17 cellular contexts compared by ENCODE assay signal in the genomic region with DNA sequence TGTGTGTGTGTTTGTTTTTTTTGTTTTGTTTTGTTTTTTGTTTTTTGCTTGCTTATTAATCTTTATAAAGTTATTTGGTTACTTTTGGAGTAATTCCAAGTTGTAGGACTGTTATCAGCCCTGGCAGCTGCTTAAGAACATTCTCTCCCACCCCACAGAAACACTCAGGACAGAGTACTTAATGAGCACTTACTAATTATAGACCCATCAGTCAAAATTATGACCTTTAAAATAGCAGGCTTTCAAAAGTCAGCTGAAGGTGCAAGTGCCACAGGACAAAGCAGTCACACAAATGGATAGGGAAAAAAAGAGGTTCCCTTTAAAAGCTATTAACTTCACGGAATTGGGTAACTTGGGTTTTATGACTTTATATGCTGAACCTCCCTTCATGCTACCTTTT.
A peak's percentile ranks its signal among the peaks of the same experiment; 100 is the strongest.
DNase-seq lines count a peak whose midpoint lies in the region; ATAC-seq, FAIRE-seq and TF ChIP-seq lines count a peak whose summit lies in the region.
"Had no signal": no experiment of that assay in that cellular context is flagged by ENCODE, and none has a peak within 500 bp of the region (broad histone marks: within the 10 kb centered on the region; RNA-seq: fewer than 3 reads in every experiment).

No MANE protein-coding gene starts in this region.

- H3K27ac ChIP-seq in HEK293 (ENCODE audit: extremely low read depth, low read depth, low read length) = no peak overlapping the region
- no peak overlapping the region for H3K27ac ChIP-seq in K562 (ENCODE audit: extremely low read depth, low read depth, low read length)
- H3K27ac ChIP-seq in right atrium auricular region = peak overlapping the region; percentile 62 to 75
- H3K27ac ChIP-seq in smooth muscle cell (ENCODE audit: low read depth) = no peak overlapping the region
- H3K27ac ChIP-seq: A549, BLaER1, PC-9, RWPE1, SJCRH30 had no signal

- TF ChIP-seq RAD21 in K562 (CRISPR knock-in tag; conservative IDR thresholded peaks at IDR 0.05 in 1 of 2, IDR thresholded peaks at IDR 0.05 in 1 of 2) = no peak

- POLR2A ChIA-PET in HEK293 (lab: Yijun Ruan, JAX) = no interaction called here
- POLR2A ChIA-PET in K562 (lab: Yijun Ruan, JAX) = no interaction called here

- DNase-seq in NCI-H1417 treated with DMSO at 0.1 percent for 48 hours (lab: John Stamatoyannopoulos, UW) (peak; percentile 85), K562 (ENCODE audit: extremely low read depth in 1 of 4, low spot score in 3 of 4) (no peak), right atrium auricular region (ENCODE audit: low spot score) (no peak), smooth muscle cell (lab: John Stamatoyannopoulos, UW; ENCODE audit: unreplicated experiment) (no peak), NK-92 (lab: John Stamatoyannopoulos, UW; ENCODE audit: unreplicated experiment) (no peak)
- DNase-seq in stimulated activated CD4-positive, alpha-beta T cell treated with anti-CD3 and anti-CD28 coated beads, Interleukin-4, amount 100 ng/mL, for 1 hour = no peak
- DNase-seq: CD8-positive, alpha-beta T cell; KBM-7; NCI-H146; NCI-H2029 treated with DMSO at 0.1 percent for 48 hours; NCI-H526; PC-9; SJCRH30 had no signal

- H3F3A ChIP-seq in smooth muscle cell (ENCODE audit: low read depth) = no peaks in the 10 kb centered on the region

- TF ChIP-seq CTCF in HEK293 (tag by site-specific recombination; IDR thresholded peaks at IDR 0.05) = no peak
- TF ChIP-seq CTCF in K562 (IDR thresholded peaks at IDR 0.05 in 2 of 3, conservative IDR thresholded peaks at IDR 0.05 in 1 of 3; ENCODE audit: insufficient read depth in 2 of 3, low read depth in 1 of 3, low read length in 3 of 3) = no peak
- no peak for TF ChIP-seq CTCF in right atrium auricular region (IDR thresholded peaks at IDR 0.05)
- no peak for TF ChIP-seq CTCF in smooth muscle cell (IDR thresholded peaks at IDR 0.05; ENCODE audit: borderline replicate concordance, insufficient read depth, poor library complexity, severe bottlenecking)

- H3K9me3 ChIP-seq in HEK293 (ENCODE audit: control insufficient read depth, insufficient read depth, low read depth, low read length) (no peaks in the 10 kb centered on the region; the same call in 1 of the 2 replicates), K562 (replicated peaks; ENCODE audit: control insufficient read depth, insufficient read depth, low read depth, low read length) (no peaks in the 10 kb centered on the region), right atrium auricular region (no peaks in the 10 kb centered on the region), smooth muscle cell (replicated peaks; ENCODE audit: low read depth) (no peaks in the 10 kb centered on the region)
- H3K9me3 ChIP-seq: A549, BLaER1, SJCRH30 had no signal

- H3K9me1 ChIP-seq in K562 (ENCODE audit: control insufficient read depth, insufficient read depth, low read length) = no peaks in the 10 kb centered on the region

- FAIRE-seq in K562 (lab: Jason Lieb, UNC) = no peak

- H3K79me2 ChIP-seq in K562 (ENCODE audit: control insufficient read depth, insufficient read depth, low read length) = no peaks in the 10 kb centered on the region
- no peaks in the 10 kb centered on the region for H3K79me2 ChIP-seq in smooth muscle cell (ENCODE audit: low read depth)

- H3K27me3 ChIP-seq in K562 (ENCODE audit: control insufficient read depth in 2 of 2, insufficient read depth in 2 of 2, low read length in 2 of 2) (no peaks in the 10 kb centered on the region), right atrium auricular region (no peaks in the 10 kb centered on the region), smooth muscle cell (ENCODE audit: low read depth) (no peaks in the 10 kb centered on the region)
- H3K27me3 ChIP-seq: SJCRH30 had no signal

- TF ChIP-seq EP300 in K562 (IDR thresholded peaks at IDR 0.05; ENCODE audit: low read length) = no peak

- BruUV-seq in K562 (replicated peaks; lab: Mats Ljungman, UMichigan) = no TSS peak

- H3K4me3 ChIP-seq in HEK293 (ENCODE audit: low read depth, low read length) (no peak overlapping the region), K562 (no peak overlapping the region), right atrium auricular region (no peak overlapping the region), smooth muscle cell (no peak overlapping the region)
- H3K4me3 ChIP-seq: A549, BLaER1, PC-9, SJCRH30 had no signal

- ATAC-seq in K562 = no peak
- ATAC-seq: A549; CD8-positive, alpha-beta T cell had no signal

- no peak for TF ChIP-seq POLR2A in K562 (conservative IDR thresholded peaks at IDR 0.05)

- H3K4me1 ChIP-seq in HEK293 (ENCODE audit: control insufficient read depth, insufficient read depth, low read length) (no peaks in the 10 kb centered on the region), K562 (replicated peaks in 1 of 2; ENCODE audit: control insufficient read depth in 2 of 2, insufficient read depth in 2 of 2, low read length in 2 of 2) (no peaks in the 10 kb centered on the region; a peak in 1 of 5 replicates), right atrium auricular region (no peaks in the 10 kb centered on the region), smooth muscle cell (ENCODE audit: low read depth) (no peaks in the 10 kb centered on the region)
- H3K4me1 ChIP-seq: BLaER1, SJCRH30 had no signal

- H3K36me3 ChIP-seq in HEK293 (ENCODE audit: control insufficient read depth in 2 of 2, insufficient read depth in 1 of 2, low read length in 2 of 2) (no peaks in the 10 kb centered on the region), K562 (ENCODE audit: control insufficient read depth, insufficient read depth, low read length) (no peaks in the 10 kb centered on the region), right atrium auricular region (no peaks in the 10 kb centered on the region), smooth muscle cell (ENCODE audit: low read depth) (no peaks in the 10 kb centered on the region)
- H3K36me3 ChIP-seq: BLaER1, SJCRH30 had no signal

- CTCF ChIA-PET in HEK293 (lab: Yijun Ruan, JAX) = interaction anchor here (0.6 kb wide), 1 partner anchor 189 kb away, joined by 3 read pairs; no protein-coding TSS in a partner anchor
- CTCF ChIA-PET in K562 (lab: Yijun Ruan, JAX; ENCODE audit: low intra/inter-chr PET ratio) = no interaction called here

- intact Hi-C loops in K562 (cut with micrococcal nuclease) = no loop called here

- H4K20me1 ChIP-seq in K562 (replicated peaks; ENCODE audit: control insufficient read depth, insufficient read depth, low read length) (no peaks in the 10 kb centered on the region), smooth muscle cell (ENCODE audit: low read depth) (no peaks in the 10 kb centered on the region)
- H4K20me1 ChIP-seq: BLaER1 had no signal

- H3K4me2 ChIP-seq in K562 (ENCODE audit: insufficient read depth, low read length) = no peak overlapping the region; the same call in 1 of the 2 replicates
- no peak overlapping the region for H3K4me2 ChIP-seq in smooth muscle cell
- H3K4me2 ChIP-seq: A549, BLaER1, PC-9 had no signal

- WGBS in K562 (ENCODE audit: insufficient coverage, low coverage, missing lambda C conversion rate) = 0% methylated on average over 1 of the region's 1 CpG
- WGBS in smooth muscle cell (ENCODE audit: low lambda C conversion rate) = 49% methylated on average over 1 of the region's 1 CpG

- H3K9ac ChIP-seq in K562 (ENCODE audit: insufficient read depth in 1 of 2, low read depth in 2 of 2, low read length in 2 of 2) (no peak overlapping the region), smooth muscle cell (ENCODE audit: low read depth) (no peak overlapping the region)
- H3K9ac ChIP-seq: BLaER1 had no signal

- in situ Hi-C loops in K562 (cut with MboI) = no loop called here

- H2AFZ ChIP-seq in K562 (ENCODE audit: low read depth, low read length) = no peak overlapping the region
- no peak overlapping the region for H2AFZ ChIP-seq in smooth muscle cell (ENCODE audit: low read depth)
- H2AFZ ChIP-seq: PC-9 had no signal

TF ChIP-seq in HEK293, 187 proteins besides CTCF, POLR2A, EP300 and RAD21 (continues in another document):
- peak; percentile 88 for TF ChIP-seq SP7 (tag by site-specific recombination; IDR thresholded peaks at IDR 0.05)
- TF ChIP-seq, protein P1, sequence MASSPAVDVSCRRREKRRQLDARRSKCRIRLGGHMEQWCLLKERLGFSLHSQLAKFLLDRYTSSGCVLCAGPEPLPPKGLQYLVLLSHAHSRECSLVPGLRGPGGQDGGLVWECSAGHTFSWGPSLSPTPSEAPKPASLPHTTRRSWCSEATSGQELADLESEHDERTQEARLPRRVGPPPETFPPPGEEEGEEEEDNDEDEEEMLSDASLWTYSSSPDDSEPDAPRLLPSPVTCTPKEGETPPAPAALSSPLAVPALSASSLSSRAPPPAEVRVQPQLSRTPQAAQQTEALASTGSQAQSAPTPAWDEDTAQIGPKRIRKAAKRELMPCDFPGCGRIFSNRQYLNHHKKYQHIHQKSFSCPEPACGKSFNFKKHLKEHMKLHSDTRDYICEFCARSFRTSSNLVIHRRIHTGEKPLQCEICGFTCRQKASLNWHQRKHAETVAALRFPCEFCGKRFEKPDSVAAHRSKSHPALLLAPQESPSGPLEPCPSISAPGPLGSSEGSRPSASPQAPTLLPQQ (tag by site-specific recombination; IDR thresholded peaks at IDR 0.05) = no peak

TF ChIP-seq in K562, 482 proteins besides CTCF, POLR2A, EP300 and RAD21 (continues in another document):
- TF ChIP-seq, protein P2, sequence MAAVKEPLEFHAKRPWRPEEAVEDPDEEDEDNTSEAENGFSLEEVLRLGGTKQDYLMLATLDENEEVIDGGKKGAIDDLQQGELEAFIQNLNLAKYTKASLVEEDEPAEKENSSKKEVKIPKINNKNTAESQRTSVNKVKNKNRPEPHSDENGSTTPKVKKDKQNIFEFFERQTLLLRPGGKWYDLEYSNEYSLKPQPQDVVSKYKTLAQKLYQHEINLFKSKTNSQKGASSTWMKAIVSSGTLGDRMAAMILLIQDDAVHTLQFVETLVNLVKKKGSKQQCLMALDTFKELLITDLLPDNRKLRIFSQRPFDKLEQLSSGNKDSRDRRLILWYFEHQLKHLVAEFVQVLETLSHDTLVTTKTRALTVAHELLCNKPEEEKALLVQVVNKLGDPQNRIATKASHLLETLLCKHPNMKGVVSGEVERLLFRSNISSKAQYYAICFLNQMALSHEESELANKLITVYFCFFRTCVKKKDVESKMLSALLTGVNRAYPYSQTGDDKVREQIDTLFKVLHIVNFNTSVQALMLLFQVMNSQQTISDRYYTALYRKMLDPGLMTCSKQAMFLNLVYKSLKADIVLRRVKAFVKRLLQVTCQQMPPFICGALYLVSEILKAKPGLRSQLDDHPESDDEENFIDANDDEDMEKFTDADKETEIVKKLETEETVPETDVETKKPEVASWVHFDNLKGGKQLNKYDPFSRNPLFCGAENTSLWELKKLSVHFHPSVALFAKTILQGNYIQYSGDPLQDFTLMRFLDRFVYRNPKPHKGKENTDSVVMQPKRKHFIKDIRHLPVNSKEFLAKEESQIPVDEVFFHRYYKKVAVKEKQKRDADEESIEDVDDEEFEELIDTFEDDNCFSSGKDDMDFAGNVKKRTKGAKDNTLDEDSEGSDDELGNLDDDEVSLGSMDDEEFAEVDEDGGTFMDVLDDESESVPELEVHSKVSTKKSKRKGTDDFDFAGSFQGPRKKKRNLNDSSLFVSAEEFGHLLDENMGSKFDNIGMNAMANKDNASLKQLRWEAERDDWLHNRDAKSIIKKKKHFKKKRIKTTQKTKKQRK (IDR thresholded peaks at IDR 0.05; ENCODE audit: borderline replicate concordance, low read depth, low read length) = no peak

Comparison
In these comparisons a context has a peak if more than half of its experiments do, and no peak if none do; other contexts are left out.
1. H3K27ac ChIP-seq: peak in right atrium auricular region (2 of 2); none in HEK293 (single experiment), K562 (single experiment) and smooth muscle cell (single experiment).